ENCODE assay signal across 10 cellular contexts in the genomic region with DNA sequence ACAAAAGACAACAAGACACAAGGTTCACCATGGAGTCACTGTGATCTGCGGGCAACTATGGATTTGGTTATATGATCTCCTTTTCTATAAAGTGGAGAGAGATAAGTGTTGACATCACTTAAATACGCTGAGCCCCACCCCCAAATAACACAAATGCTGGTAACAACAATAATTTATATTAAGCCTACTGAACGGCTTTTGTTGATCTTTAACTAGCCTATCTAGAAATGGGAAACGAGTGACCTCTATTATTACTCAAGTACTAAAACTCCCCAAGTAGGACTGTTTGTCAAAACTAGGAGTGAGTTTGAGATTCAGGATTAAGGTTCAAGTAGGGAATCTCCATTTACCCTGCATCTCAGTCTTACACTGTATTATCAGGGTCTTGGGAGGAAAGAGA. TPM values are rescaled to one million over a fixed set of nuclear protein-coding genes. Genes with fewer than 3 reads are reported as not detected.
DNase-seq lines count a peak whose midpoint lies in the region; ATAC-seq and TF ChIP-seq lines count a peak whose summit lies in the region.
"Had no signal": no experiment of that assay in that cellular context is flagged by ENCODE, and none has a peak within 500 bp of the region (broad histone marks: within the 10 kb centered on the region; RNA-seq: fewer than 3 reads in every experiment).

No MANE protein-coding gene starts in this region.

- H3K4me1 ChIP-seq in right cardiac atrium (ENCODE audit: control insufficient read depth, insufficient read depth, low read length) (no peaks in the 10 kb centered on the region), vagina (peaks cover 15% of the 10 kb centered on the region)

- H3K27me3 ChIP-seq in right cardiac atrium (ENCODE audit: control insufficient read depth, insufficient read depth): no peaks in the 10 kb centered on the region
- H3K27me3 ChIP-seq in vagina: no peaks in the 10 kb centered on the region

- ATAC-seq in right cardiac atrium: no peak
- no peak for ATAC-seq in Right ventricle myocardium inferior
- ATAC-seq in GM19455 (IDR thresholded peaks at IDR 0.05; ENCODE audit: unreplicated experiment): no peak

- no peaks in the 10 kb centered on the region for H3K36me3 ChIP-seq in vagina

- H3K9me3 ChIP-seq in right cardiac atrium (ENCODE audit: control insufficient read depth, low read length) (no peaks in the 10 kb centered on the region), vagina (no peaks in the 10 kb centered on the region)

- WGBS in right cardiac atrium: 51% methylated on average over 4 of the region's 4 CpGs

- H3K27me3 Mint-ChIP-seq in nephron (ENCODE audit: low read depth): no peaks in the 10 kb centered on the region
- H3K27me3 Mint-ChIP-seq: activated naive CD8-positive, alpha-beta T cell treated with anti-CD3 and anti-CD28 coated beads, Interleukin-2, amount 10 ng/mL, durations not matched to agents 7 days and 5 days had no signal

- H3K4me3 ChIP-seq in right cardiac atrium (ENCODE audit: low read length): peak overlapping the region; percentile 84
- peak overlapping the region in 1 of 2 donors; percentile 33 for H3K4me3 ChIP-seq in vagina

- H3K9me3 Mint-ChIP-seq in nephron: no peaks in the 10 kb centered on the region

- H3K27ac Mint-ChIP-seq in nephron: peak overlapping the region in 2 of 3 experiments; percentile 73 to 80
- H3K27ac Mint-ChIP-seq: activated naive CD8-positive, alpha-beta T cell treated with anti-CD3 and anti-CD28 coated beads, Interleukin-2, amount 10 ng/mL, durations not matched to agents 7 days and 5 days had no signal

- peak overlapping the region; percentile 61 for H3K27ac ChIP-seq in right cardiac atrium (ENCODE audit: low read length)
- peak overlapping the region; percentile 26 for H3K27ac ChIP-seq in caudate nucleus (ENCODE audit: low read depth, low read length)
- peak overlapping the region; percentile 76 for H3K27ac ChIP-seq in vagina

- no peaks in the 10 kb centered on the region for H3K36me3 Mint-ChIP-seq in nephron (ENCODE audit: low read depth)
- H3K36me3 Mint-ChIP-seq: CD4-positive, alpha-beta memory T cell had no signal

- intact Hi-C loops in right cardiac atrium (cut with DNase I): no loop called here
- intact Hi-C loops in Right ventricle myocardium inferior (cut with DNase I): no loop called here
- intact Hi-C loops in vagina (cut with DNase I): no loop called here

- no peak for DNase-seq in right cardiac atrium
- DNase-seq in Right ventricle myocardium inferior (ENCODE audit: missing footprints): no peak
- no peak for DNase-seq in caudate nucleus (lab: John Stamatoyannopoulos, UW)
- DNase-seq in vagina (ENCODE audit: extremely low spot score in 2 of 2): no peak
- DNase-seq in mucosa of gallbladder (ENCODE audit: low spot score): no peak
- DNase-seq in NCI-H2081 (lab: John Stamatoyannopoulos, UW): no peak
- DNase-seq: activated naive CD8-positive, alpha-beta T cell treated with anti-CD3 and anti-CD28 coated beads, Interleukin-2, amount 10 ng/mL, durations not matched to agents 7 days and 5 days; CD4-positive, alpha-beta memory T cell had no signal

- no peak for TF ChIP-seq POLR2A in vagina (IDR thresholded peaks at IDR 0.05)

- H3K4me1 Mint-ChIP-seq in nephron: peaks cover 19% of the 10 kb centered on the region

- no peak overlapping the region for H3K4me3 Mint-ChIP-seq in nephron
- H3K4me3 Mint-ChIP-seq: activated naive CD8-positive, alpha-beta T cell treated with anti-CD3 and anti-CD28 coated beads, Interleukin-2, amount 10 ng/mL, durations not matched to agents 7 days and 5 days had no signal

- TF ChIP-seq CTCF in nephron (IDR thresholded peaks at IDR 0.05; ENCODE audit: unreplicated experiment in 3 of 3) (no peak), vagina (IDR thresholded peaks at IDR 0.05) (no peak)

RNA-seq across cellular contexts. Expression of a gene that starts 52.2 kb away (rescaled TPM):
- total RNA-seq in right cardiac atrium (1 to 10 TPM; 1.8 to 6.0 (median 3.3) TPM), Right ventricle myocardium inferior (1.1 TPM), vagina (6.9 TPM), mucosa of gallbladder (5.8 TPM)
- polyA plus RNA-seq in right cardiac atrium: 3.2 TPM

Comparison
In these comparisons a context has a peak if more than half of its experiments do, and no peak if none do; other contexts are left out.
1. H3K27ac ChIP-seq: peak in every context shown above with its lines; median percentile 76 in vagina; 61 in right cardiac atrium; 26 in caudate nucleus.